ENCODE assay signal across 8 cellular contexts in the genomic region with DNA sequence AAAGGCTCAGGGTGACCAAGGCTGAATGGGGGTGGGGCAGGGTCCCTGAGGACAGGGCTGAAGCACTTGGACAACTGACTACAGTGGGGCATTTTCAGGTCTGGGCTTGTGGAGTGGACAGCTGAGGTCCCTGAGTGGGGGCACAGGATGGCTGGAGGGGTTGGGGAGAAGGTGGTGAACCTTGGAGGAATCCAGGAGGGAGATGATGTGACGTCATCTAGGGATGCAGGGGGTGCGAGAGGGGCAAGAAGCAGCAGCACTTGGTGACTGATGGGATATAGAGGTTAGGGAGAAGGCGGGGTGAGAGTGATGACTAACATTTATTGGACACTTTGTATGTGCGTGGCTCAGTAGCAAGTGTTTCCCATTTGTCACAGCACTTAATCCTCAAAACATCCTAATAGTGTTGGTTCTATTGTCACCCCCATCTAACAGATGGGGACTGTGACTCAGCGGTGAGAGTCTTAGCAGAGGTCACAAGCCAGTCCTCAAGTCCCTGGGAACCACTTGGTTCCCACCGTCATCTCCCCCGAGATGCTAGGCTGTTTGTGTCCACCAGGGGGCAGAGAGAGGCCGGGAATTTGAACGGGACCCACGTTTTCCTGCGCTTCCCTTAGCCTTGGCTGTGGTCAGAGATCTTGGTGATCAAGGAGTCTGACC. TPM values are rescaled to one million over a fixed set of nuclear protein-coding genes. Genes with fewer than 3 reads are reported as not detected.
DNase-seq lines count a peak whose midpoint lies in the region; ATAC-seq and TF ChIP-seq lines count a peak whose summit lies in the region.

No MANE protein-coding gene starts in this region.

- intact Hi-C loops in left colon (cut with DNase I, micrococcal nuclease) = loop anchor here (5.0 to 10.0 kb wide), 3 partner anchors 78 to 156 kb away; partner anchors contain the start of gene MFSD2A (in 1 of the 2)

- no peak overlapping the region for H3K4me3 ChIP-seq in BE2C (ENCODE audit: low read depth, low read length)

- no peaks in the 10 kb centered on the region for H3K36me3 Mint-ChIP-seq in WTC11

- H3K27me3 Mint-ChIP-seq in WTC11 (ENCODE audit: low read depth) = peaks cover 13% of the 10 kb centered on the region

- H3K9me3 Mint-ChIP-seq in WTC11 = peaks cover 4% of the 10 kb centered on the region

- DNase-seq in BE2C = peak; percentile 58
- peak; percentile 62 for DNase-seq in NCI-H2227 treated with DMSO at 0.1 percent for 48 hours (lab: John Stamatoyannopoulos, UW)
- peak; percentile 67 for DNase-seq in WTC11 (ENCODE audit: low spot score)
- peak; percentile 65 for DNase-seq in cerebellum (ENCODE audit: low spot score)
- peak; percentile 64 to 65 for DNase-seq in left colon
- DNase-seq in stimulated activated CD4-positive, alpha-beta T cell treated with anti-CD3 and anti-CD28 coated beads, Interleukin-4, amount 100 ng/mL, for 24 hours = peak; percentile 65

- H3K27ac Mint-ChIP-seq in WTC11 = no peak overlapping the region

- peak; percentile 42 for ATAC-seq in GM18867 (IDR thresholded peaks at IDR 0.05; ENCODE audit: unreplicated experiment)
- peak; percentile 51 for ATAC-seq in HG03064 (IDR thresholded peaks at IDR 0.05; ENCODE audit: low read depth, unreplicated experiment)
- ATAC-seq in WTC11 = peak; percentile 84
- ATAC-seq in left colon = peak; percentile 52

- H3K4me1 ChIP-seq in BE2C = no peaks in the 10 kb centered on the region

- CTCF ChIA-PET in WTC11 (lab: Charles Lee) = interaction anchor here (0.7 to 5.4 kb wide), 17 partner anchors 9 to 216 kb away, joined by 3 to 57 read pairs (median 6); partner anchors contain the start of genes MYCL and PPIE

- H3K36me3 ChIP-seq in BE2C = no peaks in the 10 kb centered on the region

- no peaks in the 10 kb centered on the region for H3K9me3 ChIP-seq in BE2C

- POLR2A ChIA-PET in WTC11 (lab: Charles Lee) = no interaction called here

- H3K27me3 ChIP-seq in BE2C = no peaks in the 10 kb centered on the region

- no peak overlapping the region for H3K4me3 Mint-ChIP-seq in WTC11

- peak; percentile 67 for TF ChIP-seq CTCF in BE2C (IDR thresholded peaks at IDR 0.05; ENCODE audit: low read depth, low read length)
- peak; percentile 79 for TF ChIP-seq CTCF in WTC11 (IDR thresholded peaks at IDR 0.05)

- peaks cover 5% of the 10 kb centered on the region; the same call in 1 of the 2 replicates for H3K4me1 Mint-ChIP-seq in WTC11

TF ChIP-seq in WTC11, 78 proteins besides CTCF, POLR2A, EP300 and RAD21:
- TF ChIP-seq SP1 (CRISPR knock-in tag; conservative IDR thresholded peaks at IDR 0.05) (no peak), ZNF121 (CRISPR knock-in tag; IDR thresholded peaks at IDR 0.05) (no peak), JUN (CRISPR knock-in tag; IDR thresholded peaks at IDR 0.05) (no peak), MAX (CRISPR knock-in tag; IDR thresholded peaks at IDR 0.05) (no peak), TCF7 (CRISPR knock-in tag; IDR thresholded peaks at IDR 0.05; ENCODE audit: low read depth) (no peak), ZNF671 (CRISPR knock-in tag; IDR thresholded peaks at IDR 0.05) (no peak), EMX1 (CRISPR knock-in tag; IDR thresholded peaks at IDR 0.05) (no peak), STAT6 (CRISPR knock-in tag; conservative IDR thresholded peaks at IDR 0.05; ENCODE audit: low read depth) (no peak), ERG (CRISPR knock-in tag; IDR thresholded peaks at IDR 0.05) (no peak), FOXP1 (CRISPR knock-in tag; IDR thresholded peaks at IDR 0.05; ENCODE audit: borderline replicate concordance) (no peak), SMAD3 (CRISPR knock-in tag; IDR thresholded peaks at IDR 0.05; ENCODE audit: borderline replicate concordance) (no peak), ZNF416 (CRISPR knock-in tag; IDR thresholded peaks at IDR 0.05) (no peak), ETV6 (CRISPR knock-in tag; IDR thresholded peaks at IDR 0.05) (no peak)

RNA-seq across cellular contexts. Expression of gene BMP8B, which starts 27.9 kb away (rescaled TPM):
- 0.23 TPM for polyA plus RNA-seq in BE2C (2012; ENCODE audit: insufficient read depth, insufficient read length, low read depth)
- total RNA-seq in WTC11 (2021) (0.74 to 0.92 TPM (median 0.82 TPM) in 3 replicates), cerebellum (1.5 TPM), left colon (10 to 100 TPM; 11.1 to 20.2 TPM)

RNA-seq across cellular contexts. Expression of gene OXCT2, which starts 45.4 kb away (rescaled TPM):
- polyA plus RNA-seq in BE2C (2012; ENCODE audit: insufficient read depth, insufficient read length, low read depth) = not detected
- total RNA-seq in WTC11 (2021) = 1.7 to 2.4 TPM (median 2.3 TPM) in 3 replicates
- 1.00 TPM for total RNA-seq in cerebellum
- total RNA-seq in left colon = 1 to 10 TPM; 1.4 to 3.0 TPM
